In the genomic region with DNA sequence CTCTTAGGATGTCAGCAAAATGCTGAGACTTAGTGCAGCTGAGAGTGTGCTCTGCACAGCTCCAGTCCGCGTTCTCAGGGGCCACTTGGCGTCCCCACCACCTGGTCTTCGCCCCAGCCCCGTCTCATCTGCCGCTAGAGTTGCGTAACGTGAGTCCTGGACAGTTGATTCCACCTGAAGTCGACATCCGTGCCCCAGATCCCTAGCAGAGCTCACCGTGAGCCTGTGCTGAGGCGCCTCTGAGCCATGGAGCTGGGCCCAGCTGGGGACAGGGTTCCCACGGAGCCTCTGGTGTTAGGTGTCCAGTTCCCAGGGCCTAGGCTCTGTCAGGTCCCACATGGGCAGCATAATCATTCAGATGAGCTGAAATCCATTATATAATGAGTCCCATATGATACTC, we compare ENCODE assay signal across 19 cellular contexts.
A peak's percentile ranks its signal among the peaks of the same experiment; 100 is the strongest.
DNase-seq lines count a peak whose midpoint lies in the region; ATAC-seq, FAIRE-seq and TF ChIP-seq lines count a peak whose summit lies in the region.
"Had no signal": no experiment of that assay in that cellular context is flagged by ENCODE, and none has a peak within 500 bp of the region (broad histone marks: within the 10 kb centered on the region; RNA-seq: fewer than 3 reads in every experiment).

No MANE protein-coding gene starts in this region.

- intact Hi-C loops in activated T-helper 1 cell treated with anti-CD3 and anti-CD28 coated beads, Interleukin-12 subunit alpha, Interleukin-12 subunit beta, Interleukin-2, Interleukin-4 antibody, amounts not matched to agents 30 ng/mL and 10 ng/mL and 1 ng/mL, durations not matched to agents 14 hours and 24 hours and 36 hours (cut with micrococcal nuclease): no loop called here

- H2BK12ac ChIP-seq in H1 (ENCODE audit: low read depth, low read length): no peak overlapping the region

- WGBS in H1 (ENCODE audit: extremely low coverage in 1 of 2, insufficient coverage in 1 of 2, insufficient read length in 1 of 2, insufficient replicate concordance in 2 of 2, low coverage in 1 of 2, low lambda C conversion rate in 2 of 2, missing lambda C conversion rate in 1 of 2), 2 experiments: 87% methylated on average over 13 of the region's 13 CpGs; no CpG with 5 or more reads in 1 of the 2 experiments

- no peak overlapping the region for H3K4me2 ChIP-seq in H1 (ENCODE audit: insufficient read depth in 1 of 2, low read depth in 2 of 2, low read length in 2 of 2)
- H3K4me2 ChIP-seq: KMS-11 had no signal

- H3K36me3 Mint-ChIP-seq in activated T-helper 1 cell treated with anti-CD3 and anti-CD28 coated beads, Interleukin-12 subunit alpha, Interleukin-12 subunit beta, Interleukin-2, Interleukin-4 antibody, amounts not matched to agents 30 ng/mL and 10 ng/mL and 1 ng/mL, durations not matched to agents 14 hours and 24 hours and 36 hours (ENCODE audit: low read depth): no peaks in the 10 kb centered on the region
- no peaks in the 10 kb centered on the region for H3K36me3 Mint-ChIP-seq in activated T-helper 17 cell treated with anti-CD3 and anti-CD28 coated beads, Interleukin-2, amount 50 U/mL, for 72 hours (ENCODE audit: low read depth)
- H3K36me3 Mint-ChIP-seq: CD4-positive, alpha-beta memory T cell had no signal

- peaks cover 3% of the 10 kb centered on the region for H3K27me3 Mint-ChIP-seq in activated T-helper 1 cell treated with anti-CD3 and anti-CD28 coated beads, Interleukin-12 subunit alpha, Interleukin-12 subunit beta, Interleukin-2, Interleukin-4 antibody, amounts not matched to agents 30 ng/mL and 10 ng/mL and 1 ng/mL, durations not matched to agents 14 hours and 24 hours and 36 hours (ENCODE audit: insufficient read depth)
- H3K27me3 Mint-ChIP-seq in activated T-helper 17 cell treated with anti-CD3 and anti-CD28 coated beads, Interleukin-2, amount 50 U/mL, for 72 hours: peaks cover 7% of the 10 kb centered on the region

- H3K4me1 ChIP-seq in HEK293 (ENCODE audit: control insufficient read depth, insufficient read depth, low read length) (no peaks in the 10 kb centered on the region), H1 (replicated peaks in 1 of 4; ENCODE audit: control insufficient read depth in 3 of 4, insufficient read depth in 4 of 4, low read length in 3 of 4) (peaks cover 0 to 6% (median 2%) of the 10 kb centered on the region in 4 experiments; a peak in 3 of 7 replicates)

- no peak overlapping the region for H3K23ac ChIP-seq in H1 (ENCODE audit: insufficient read length)

- H2BK5ac ChIP-seq in H1 (ENCODE audit: low read depth, low read length): no peak overlapping the region

- H3K4ac ChIP-seq in H1 (replicated peaks; ENCODE audit: insufficient read length, low read depth, low read length): no peak overlapping the region

- no peak overlapping the region for H2AK5ac ChIP-seq in H1 (ENCODE audit: low read depth, low read length)

- no peak overlapping the region for H3K18ac ChIP-seq in H1 (ENCODE audit: extremely low read depth, low read length)

- H2BK120ac ChIP-seq in H1 (replicated peaks; ENCODE audit: low read depth, low read length): no peak overlapping the region

- H3K27ac ChIP-seq in HEK293 (ENCODE audit: extremely low read depth, low read depth, low read length) (no peak overlapping the region), H1 (ENCODE audit: low read depth, low read length) (no peak overlapping the region)
- H3K27ac ChIP-seq: KMS-11 had no signal

- H3K27ac Mint-ChIP-seq in activated T-helper 1 cell treated with anti-CD3 and anti-CD28 coated beads, Interleukin-12 subunit alpha, Interleukin-12 subunit beta, Interleukin-2, Interleukin-4 antibody, amounts not matched to agents 30 ng/mL and 10 ng/mL and 1 ng/mL, durations not matched to agents 14 hours and 24 hours and 36 hours: no peak overlapping the region
- H3K27ac Mint-ChIP-seq in activated T-helper 17 cell treated with anti-CD3 and anti-CD28 coated beads, Interleukin-2, amount 50 U/mL, for 72 hours: no peak overlapping the region
- H3K27ac Mint-ChIP-seq: CD4-positive, alpha-beta memory T cell had no signal

- H4K20me1 ChIP-seq in H1 (replicated peaks in 1 of 2; ENCODE audit: control insufficient read depth in 1 of 2, insufficient read depth in 2 of 2, low read length in 2 of 2): no peaks in the 10 kb centered on the region

- POLR2A ChIA-PET in HEK293 (lab: Yijun Ruan, JAX): no interaction called here
- POLR2A ChIA-PET in H1 (lab: Charles Lee; ENCODE audit: partially characterized antibody): no interaction called here

- no peak overlapping the region for H3K56ac ChIP-seq in H1 (replicated peaks; ENCODE audit: insufficient read length, low read depth, low read length)

- no peak overlapping the region for H4K91ac ChIP-seq in H1 (replicated peaks; ENCODE audit: insufficient read length, low read length)

- no peak for TF ChIP-seq RAD21 in H1 (IDR thresholded peaks at IDR 0.05 in 1 of 2, conservative IDR thresholded peaks at IDR 0.05 in 1 of 2; ENCODE audit: low read depth in 2 of 2, low read length in 2 of 2)

- TF ChIP-seq EP300 in H1 (IDR thresholded peaks at IDR 0.05; ENCODE audit: borderline replicate concordance in 1 of 2, low read depth in 2 of 2, low read length in 2 of 2): no peak

- no peak for FAIRE-seq in H1 (lab: Jason Lieb, UNC)
- FAIRE-seq: GM12891 had no signal

- no peak overlapping the region for H3K14ac ChIP-seq in H1 (ENCODE audit: insufficient read length)

- no peak for TF ChIP-seq POLR2A in H1 (IDR thresholded peaks at IDR 0.05; ENCODE audit: control extremely low read depth in 1 of 2, low read depth in 2 of 2, low read length in 2 of 2)

- H3K4me1 Mint-ChIP-seq in activated T-helper 1 cell treated with anti-CD3 and anti-CD28 coated beads, Interleukin-12 subunit alpha, Interleukin-12 subunit beta, Interleukin-2, Interleukin-4 antibody, amounts not matched to agents 30 ng/mL and 10 ng/mL and 1 ng/mL, durations not matched to agents 14 hours and 24 hours and 36 hours (ENCODE audit: low read depth): no peaks in the 10 kb centered on the region
- H3K4me1 Mint-ChIP-seq in activated T-helper 17 cell treated with anti-CD3 and anti-CD28 coated beads, Interleukin-2, amount 50 U/mL, for 72 hours: no peaks in the 10 kb centered on the region
- H3K4me1 Mint-ChIP-seq: CD4-positive, alpha-beta memory T cell had no signal

- H2BK20ac ChIP-seq in H1 (ENCODE audit: low read length): no peak overlapping the region

- peak overlapping the region; percentile 23; the same call in 1 of the 2 replicates for H4K8ac ChIP-seq in H1 (ENCODE audit: extremely low read depth, insufficient read depth, low read length)

- DNase-seq in NCI-H2107 (lab: John Stamatoyannopoulos, UW) (peak; percentile 53), H1 (ENCODE audit: low read depth in 1 of 2, low spot score in 2 of 2) (no peak), mesenteric fat pad (ENCODE audit: low spot score) (peak; percentile 76)
- DNase-seq in activated T-helper 1 cell treated with anti-CD3 and anti-CD28 coated beads, Interleukin-12 subunit alpha, Interleukin-12 subunit beta, Interleukin-2, Interleukin-4 antibody, amounts not matched to agents 30 ng/mL and 10 ng/mL and 1 ng/mL, durations not matched to agents 14 hours and 24 hours and 36 hours (ENCODE audit: low spot score): no peak
- no peak for DNase-seq in stimulated activated CD4-positive, alpha-beta T cell treated with anti-CD3 and anti-CD28 coated beads, Interleukin-4, amount 100 ng/mL, for 4 hours
- DNase-seq: CD4-positive, alpha-beta memory T cell; DND-41; GOT3; NCI-H1092 treated with DMSO at 0.1 percent for 48 hours; NCI-H146; NCI-H2029; NCI-H510A treated with DMSO at 0.1 percent for 48 hours; NCI-H748 treated with DMSO at 0.1 percent for 48 hours; SIG-M5 had no signal

- no peak overlapping the region for H3K4me3 Mint-ChIP-seq in activated T-helper 1 cell treated with anti-CD3 and anti-CD28 coated beads, Interleukin-12 subunit alpha, Interleukin-12 subunit beta, Interleukin-2, Interleukin-4 antibody, amounts not matched to agents 30 ng/mL and 10 ng/mL and 1 ng/mL, durations not matched to agents 14 hours and 24 hours and 36 hours
- no peak overlapping the region for H3K4me3 Mint-ChIP-seq in activated T-helper 17 cell treated with anti-CD3 and anti-CD28 coated beads, Interleukin-2, amount 50 U/mL, for 72 hours
- H3K4me3 Mint-ChIP-seq: CD4-positive, alpha-beta memory T cell had no signal

- H3K79me1 ChIP-seq in H1 (ENCODE audit: low read depth, low read length): no peaks in the 10 kb centered on the region

- H3K36me3 ChIP-seq in HEK293 (ENCODE audit: control insufficient read depth in 2 of 2, insufficient read depth in 1 of 2, low read length in 2 of 2) (no peaks in the 10 kb centered on the region), H1 (ENCODE audit: control insufficient read depth in 2 of 4, insufficient read depth in 4 of 4, low read length in 3 of 4) (no peaks in the 10 kb centered on the region)

- H3K9ac ChIP-seq in H1 (replicated peaks in 1 of 4; ENCODE audit: extremely low read depth in 1 of 4, low read depth in 3 of 4, low read length in 3 of 4): no peak overlapping the region
- H3K9ac ChIP-seq: KMS-11 had no signal

- no peak for ATAC-seq in activated T-helper 17 cell treated with anti-CD3 and anti-CD28 coated beads, Interleukin-2, amount 50 U/mL, for 72 hours (replicated peaks)
- ATAC-seq: SK-N-SH treated with all-trans-retinoic acid at 6 μM for 48 hours had no signal

- CTCF ChIA-PET in HEK293 (lab: Yijun Ruan, JAX) (no interaction called here), H1 (lab: Charles Lee; ENCODE audit: partially characterized antibody) (interaction anchor here (1.3 kb wide), 1 partner anchor 13 kb away, joined by 3 read pairs; no protein-coding TSS in a partner anchor)

- no peak overlapping the region for H2BK15ac ChIP-seq in H1 (ENCODE audit: low read length)

- no peak overlapping the region for H3K4me3 ChIP-seq in HEK293 (ENCODE audit: low read depth, low read length)
- H3K4me3 ChIP-seq in H1 (ENCODE audit: extremely low read depth in 1 of 4, insufficient read depth in 2 of 4, low read depth in 3 of 4, low read length in 4 of 4): no peak overlapping the region

- H4K5ac ChIP-seq in H1 (ENCODE audit: insufficient read length, low read depth, low read length): no peak overlapping the region

- no peak for TF ChIP-seq CTCF in HEK293 (tag by site-specific recombination; IDR thresholded peaks at IDR 0.05)
- no peak for TF ChIP-seq CTCF in H1 (IDR thresholded peaks at IDR 0.05; ENCODE audit: control extremely low read depth in 1 of 3, insufficient read depth in 1 of 3, low read depth in 1 of 3, low read length in 3 of 3)

- H3K9me3 ChIP-seq in HEK293 (ENCODE audit: control insufficient read depth, insufficient read depth, low read depth, low read length) (no peaks in the 10 kb centered on the region), H1 (ENCODE audit: insufficient read depth in 2 of 2, low read depth in 1 of 2, low read length in 1 of 2) (no peaks in the 10 kb centered on the region)

- H3K27me3 ChIP-seq in H1 (replicated peaks in 1 of 4; ENCODE audit: control insufficient read depth in 3 of 4, extremely low read depth in 1 of 4, insufficient read depth in 3 of 4, low read length in 3 of 4): no peaks in the 10 kb centered on the region

- no peak overlapping the region for H2AFZ ChIP-seq in H1 (ENCODE audit: low read length)

- H3K9me3 Mint-ChIP-seq in activated T-helper 1 cell treated with anti-CD3 and anti-CD28 coated beads, Interleukin-12 subunit alpha, Interleukin-12 subunit beta, Interleukin-2, Interleukin-4 antibody, amounts not matched to agents 30 ng/mL and 10 ng/mL and 1 ng/mL, durations not matched to agents 14 hours and 24 hours and 36 hours: no peaks in the 10 kb centered on the region
- H3K9me3 Mint-ChIP-seq in activated T-helper 17 cell treated with anti-CD3 and anti-CD28 coated beads, Interleukin-2, amount 50 U/mL, for 72 hours: no peaks in the 10 kb centered on the region
- H3K9me3 Mint-ChIP-seq: CD4-positive, alpha-beta memory T cell had no signal

- H3K23me2 ChIP-seq in H1 (ENCODE audit: low read depth, low read length): no peaks in the 10 kb centered on the region

- no peaks in the 10 kb centered on the region for H3K79me2 ChIP-seq in H1 (ENCODE audit: control insufficient read depth in 1 of 2, insufficient read depth in 2 of 2, low read length in 2 of 2)

Comparison
In these comparisons a context has a peak if more than half of its experiments do, and no peak if none do; other contexts are left out.
1. DNase-seq: peak in NCI-H2107 (single experiment) and mesenteric fat pad (single experiment); none in H1 (0 of 2), activated T-helper 1 cell treated with anti-CD3 and anti-CD28 coated beads, Interleukin-12 subunit alpha, Interleukin-12 subunit beta, Interleukin-2, Interleukin-4 antibody, amounts not matched to agents 30 ng/mL and 10 ng/mL and 1 ng/mL, durations not matched to agents 14 hours and 24 hours and 36 hours (single experiment) and stimulated activated CD4-positive, alpha-beta T cell treated with anti-CD3 and anti-CD28 coated beads, Interleukin-4, amount 100 ng/mL, for 4 hours (0 of 2).